Comparison of ENCODE assay signal across 1 cellular context in genomic region chr7:35734001-35734483, GRCh38.
TF ChIP-seq lines count a peak whose summit lies in the region.

No MANE protein-coding gene starts in this region.

TF ChIP-seq in HepG2, 621 proteins besides CTCF, POLR2A, EP300 and RAD21 (continues in another document):
- TF ChIP-seq ZNF367 (CRISPR knock-in tag; IDR thresholded peaks at IDR 0.05; ENCODE audit: borderline replicate concordance) (no peak), RARA (CRISPR knock-in tag; IDR thresholded peaks at IDR 0.05) (no peak), ZNF264 (CRISPR knock-in tag; IDR thresholded peaks at IDR 0.05) (no peak), ZNF432 (CRISPR knock-in tag; IDR thresholded peaks at IDR 0.05; ENCODE audit: borderline replicate concordance) (no peak), FOXO4 (CRISPR knock-in tag; conservative IDR thresholded peaks at IDR 0.05) (0 out of 2 replicates have a peak, but pooled peaks have one; percentile 17), ZNF503 (CRISPR knock-in tag; IDR thresholded peaks at IDR 0.05) (0 out of 2 replicates have a peak, but pooled peaks have one; percentile 24), REXO4 (CRISPR knock-in tag; IDR thresholded peaks at IDR 0.05; ENCODE audit: borderline replicate concordance) (no peak), ZNF691 (CRISPR knock-in tag; IDR thresholded peaks at IDR 0.05; ENCODE audit: borderline replicate concordance, low read depth) (no peak), SKIL (CRISPR knock-in tag; IDR thresholded peaks at IDR 0.05; ENCODE audit: borderline replicate concordance) (no peak), RXRA (CRISPR knock-in tag; IDR thresholded peaks at IDR 0.05) (peak; percentile 39; the same call in 1 of the 2 replicates), CEBPB (IDR thresholded peaks at IDR 0.05; ENCODE audit: borderline replicate concordance, low read depth, low read length) (no peak), NFE2L1 (CRISPR knock-in tag; IDR thresholded peaks at IDR 0.05; ENCODE audit: borderline replicate concordance) (no peak), PRDM10 (CRISPR knock-in tag; IDR thresholded peaks at IDR 0.05; ENCODE audit: low read depth) (no peak), ZMAT3 (CRISPR knock-in tag; conservative IDR thresholded peaks at IDR 0.05) (no peak), RBFOX2 (IDR thresholded peaks at IDR 0.05; ENCODE audit: low read depth, low read length) (peak; percentile 71), ZZZ3 (CRISPR knock-in tag; IDR thresholded peaks at IDR 0.05; ENCODE audit: borderline replicate concordance) (no peak), TCF12 (IDR thresholded peaks at IDR 0.05) (no peak), TCF12 (CRISPR knock-in tag; IDR thresholded peaks at IDR 0.05) (no peak), SNRNP70 (IDR thresholded peaks at IDR 0.05; ENCODE audit: low read depth, low read length) (no peak), MAZ (IDR thresholded peaks at IDR 0.05; ENCODE audit: borderline replicate concordance, low read depth, low read length) (no peak), MAZ (CRISPR knock-in tag; IDR thresholded peaks at IDR 0.05; ENCODE audit: low read depth) (no peak), FOXO1 (CRISPR knock-in tag; IDR thresholded peaks at IDR 0.05) (peak; percentile 30; the same call in 1 of the 2 replicates), FOXP4 (CRISPR knock-in tag; IDR thresholded peaks at IDR 0.05) (peak; percentile 41; the same call in 1 of the 2 replicates), ZNF253 (CRISPR knock-in tag; IDR thresholded peaks at IDR 0.05; ENCODE audit: borderline replicate concordance) (no peak), ATF1 (CRISPR knock-in tag; IDR thresholded peaks at IDR 0.05) (no peak), ZNF33A (CRISPR knock-in tag; IDR thresholded peaks at IDR 0.05; ENCODE audit: borderline replicate concordance) (no peak), BRD4 (CRISPR knock-in tag; IDR thresholded peaks at IDR 0.05) (peak; percentile 54; the same call in 1 of the 2 replicates), ZSCAN31 (CRISPR knock-in tag; IDR thresholded peaks at IDR 0.05; ENCODE audit: low read depth) (no peak), SMAD3 (CRISPR knock-in tag; IDR thresholded peaks at IDR 0.05) (no peak), SALL1 (CRISPR knock-in tag; IDR thresholded peaks at IDR 0.05) (peak; percentile 12; the same call in 1 of the 2 replicates), ZXDC (CRISPR knock-in tag; IDR thresholded peaks at IDR 0.05) (no peak), MEIS1 (CRISPR knock-in tag; IDR thresholded peaks at IDR 0.05; ENCODE audit: borderline replicate concordance) (no peak), THAP11 (CRISPR knock-in tag; IDR thresholded peaks at IDR 0.05) (no peak), KAT7 (CRISPR knock-in tag; IDR thresholded peaks at IDR 0.05; ENCODE audit: borderline replicate concordance) (no peak), ZNF292 (CRISPR knock-in tag; IDR thresholded peaks at IDR 0.05; ENCODE audit: borderline replicate concordance, low read depth) (peak; percentile 74), SP140L (CRISPR knock-in tag; IDR thresholded peaks at IDR 0.05; ENCODE audit: borderline replicate concordance) (no peak), HDAC2 (CRISPR knock-in tag; IDR thresholded peaks at IDR 0.05) (peak; percentile 32; the same call in 1 of the 2 replicates), MAX (IDR thresholded peaks at IDR 0.05) (0 out of 2 replicates have a peak, but pooled peaks have one; percentile 30), SMYD3 (CRISPR knock-in tag; IDR thresholded peaks at IDR 0.05) (no peak), IRF1 (CRISPR knock-in tag; IDR thresholded peaks at IDR 0.05; ENCODE audit: low read depth) (no peak), ZNF354B (CRISPR knock-in tag; IDR thresholded peaks at IDR 0.05) (no peak), THRA (CRISPR knock-in tag; IDR thresholded peaks at IDR 0.05; ENCODE audit: borderline replicate concordance) (no peak), SNAI1 (CRISPR knock-in tag; IDR thresholded peaks at IDR 0.05; ENCODE audit: borderline replicate concordance) (no peak), TCF7L2 (IDR thresholded peaks at IDR 0.05; ENCODE audit: low read depth, low read length) (no peak), DNMT1 (CRISPR knock-in tag; IDR thresholded peaks at IDR 0.05) (no peak)
